8 cellular contexts compared by ENCODE assay signal in the genomic region with DNA sequence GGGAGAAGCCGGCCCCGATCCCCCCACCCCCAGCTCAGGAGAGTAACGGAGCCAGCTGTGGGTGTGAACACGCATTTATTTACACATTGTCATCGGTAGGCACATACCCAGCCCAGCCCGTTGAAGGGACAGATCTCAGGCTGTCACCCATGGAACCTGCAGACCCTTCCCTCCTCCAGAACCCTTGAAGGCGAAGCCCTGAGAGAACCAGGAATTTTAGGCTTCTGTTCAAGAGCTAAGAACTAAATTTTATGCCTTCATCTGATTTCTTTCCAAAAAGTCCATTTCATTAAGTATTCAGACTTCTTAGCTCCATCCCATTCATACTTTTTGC. TPM values are rescaled to one million over a fixed set of nuclear protein-coding genes. Genes with fewer than 3 reads are reported as not detected.
DNase-seq lines count a peak whose midpoint lies in the region; ATAC-seq and TF ChIP-seq lines count a peak whose summit lies in the region.

No MANE protein-coding gene starts in this region.

- H3K9me3 ChIP-seq in NT2/D1 (ENCODE audit: insufficient read depth, low read length) (no peaks in the 10 kb centered on the region), sigmoid colon (no peaks in the 10 kb centered on the region)

- H3K4me1 ChIP-seq in NT2/D1 (ENCODE audit: insufficient read depth, insufficient read length) (peaks cover 14% of the 10 kb centered on the region), sigmoid colon (peaks cover 4 to 41% (median 40%) of the 10 kb centered on the region in 4 donors)

- TF ChIP-seq EP300 in sigmoid colon (IDR thresholded peaks at IDR 0.05): no peak

- TF ChIP-seq POLR2A in sigmoid colon (IDR thresholded peaks at IDR 0.05): no peak

- peak overlapping the region; percentile 96 for H3K4me3 ChIP-seq in NT2/D1 (ENCODE audit: insufficient read length, low read depth)
- H3K4me3 ChIP-seq in epithelial cell of proximal tubule (ENCODE audit: low read depth, low read length): peak overlapping the region; percentile 88
- peak overlapping the region; percentile 82 to 97 (median 90) for H3K4me3 ChIP-seq in sigmoid colon

- intact Hi-C loops in sigmoid colon (cut with DNase I): loop anchor here (1.0 to 5.0 kb wide), 2 partner anchors 33 to 42 kb away; no protein-coding TSS in a partner anchor

- peaks cover 33% of the 10 kb centered on the region for H3K36me3 ChIP-seq in NT2/D1 (ENCODE audit: insufficient read depth, insufficient read length, low read length)
- peaks cover 10 to 26% (median 17%) of the 10 kb centered on the region in 4 donors for H3K36me3 ChIP-seq in sigmoid colon

- H3K27ac ChIP-seq in sigmoid colon: peak overlapping the region; percentile 85 to 91 (median 87)

- WGBS in sigmoid colon, 2 donors: 2 to 11% methylated on average over 7 of the region's 7 CpGs

- TF ChIP-seq CTCF in epithelial cell of proximal tubule (conservative IDR thresholded peaks at IDR 0.05; ENCODE audit: low read depth, low read length) (no peak), sigmoid colon (IDR thresholded peaks at IDR 0.05) (no peak), GM10266 (IDR thresholded peaks at IDR 0.05; ENCODE audit: control insufficient read depth, insufficient read depth, low read depth, missing control alignments) (no peak)

- no peak for DNase-seq in NT2/D1 (ENCODE audit: low read depth, low spot score)
- DNase-seq in epithelial cell of proximal tubule (ENCODE audit: low read depth): no peak
- no peak for DNase-seq in sigmoid colon
- DNase-seq in NCI-H1694 (lab: John Stamatoyannopoulos, UW): no peak
- DNase-seq in GM10266 (ENCODE audit: extremely low spot score): no peak
- no peak for DNase-seq in stimulated activated CD4-positive, alpha-beta T cell treated with anti-CD3 and anti-CD28 coated beads, Interleukin-12 subunit alpha, Interleukin-12 subunit beta, amount 100 ng/mL, for 4 hours

- peak overlapping the region; percentile 95 for H3K9ac ChIP-seq in NT2/D1 (ENCODE audit: insufficient read length, low read depth)

- H3K27me3 ChIP-seq in NT2/D1 (ENCODE audit: insufficient read depth, insufficient read length): peaks cover 15% of the 10 kb centered on the region
- no peaks in the 10 kb centered on the region for H3K27me3 ChIP-seq in sigmoid colon

- ATAC-seq in GM21360 (IDR thresholded peaks at IDR 0.05; ENCODE audit: unreplicated experiment): peak; percentile 8
- ATAC-seq in HG03439 (IDR thresholded peaks at IDR 0.05; ENCODE audit: unreplicated experiment): no peak

RNA-seq across cellular contexts. Expression of gene BRMS1, which starts 0.4 kb away (rescaled TPM):
- total RNA-seq in epithelial cell of proximal tubule: 72.0 and 95.1 TPM in 2 replicates
- 10 to 100 TPM; 20.2 to 36.2 (median 24.9) TPM for total RNA-seq in sigmoid colon
- polyA plus RNA-seq in sigmoid colon: 10 to 100 TPM; 65.4 to 81.8 (median 72.1) TPM

RNA-seq across cellular contexts. Expression of gene B4GAT1, which starts 2.1 kb away (rescaled TPM):
- total RNA-seq in epithelial cell of proximal tubule: 32.0 and 36.2 TPM in 2 replicates
- total RNA-seq in sigmoid colon: 10 to 100 TPM; 41.4 to 43.5 (median 43.1) TPM
- 10 to 100 TPM in 1 of 3 donors, 1 to 10 TPM in 2; 4.2 to 17.4 (median 4.8) TPM for polyA plus RNA-seq in sigmoid colon

RNA-seq across cellular contexts. Expression of gene RIN1, which starts 9.0 kb away (rescaled TPM):
- total RNA-seq in epithelial cell of proximal tubule (18.9 and 21.1 TPM in 2 replicates), sigmoid colon (1 to 10 TPM in 3 of 4 donors, under 1 TPM in 1; 0.68 to 6.1 (median 2.4) TPM)
- 10 to 100 TPM in 1 of 3 donors, 1 to 10 TPM in 2; 2.4 to 10.2 (median 3.2) TPM for polyA plus RNA-seq in sigmoid colon

RNA-seq across cellular contexts. Expression of gene SLC29A2, which starts 26.3 kb away (rescaled TPM):
- total RNA-seq in epithelial cell of proximal tubule (6.6 and 12.3 TPM in 2 replicates), sigmoid colon (under 1 TPM; 0.41 to 0.99 (median 0.63) TPM)
- 10 to 100 TPM in 1 of 3 donors, 1 to 10 TPM in 2; 2.4 to 28.0 (median 2.5) TPM for polyA plus RNA-seq in sigmoid colon

RNA-seq across cellular contexts. Expression of gene CD248, which starts 28.4 kb away (rescaled TPM):
- total RNA-seq in epithelial cell of proximal tubule (0.07 and 1.0 TPM in 2 replicates), sigmoid colon (10 to 100 TPM in 2 of 4 donors, 1 to 10 TPM in 2; 5.8 to 26.3 (median 13.0) TPM)
- polyA plus RNA-seq in sigmoid colon: 10 to 100 TPM in 1 of 3 donors, 1 to 10 TPM in 2; 1.2 to 13.7 (median 3.0) TPM
